Comparison of ENCODE assay signal across 14 cellular contexts in the genomic region with DNA sequence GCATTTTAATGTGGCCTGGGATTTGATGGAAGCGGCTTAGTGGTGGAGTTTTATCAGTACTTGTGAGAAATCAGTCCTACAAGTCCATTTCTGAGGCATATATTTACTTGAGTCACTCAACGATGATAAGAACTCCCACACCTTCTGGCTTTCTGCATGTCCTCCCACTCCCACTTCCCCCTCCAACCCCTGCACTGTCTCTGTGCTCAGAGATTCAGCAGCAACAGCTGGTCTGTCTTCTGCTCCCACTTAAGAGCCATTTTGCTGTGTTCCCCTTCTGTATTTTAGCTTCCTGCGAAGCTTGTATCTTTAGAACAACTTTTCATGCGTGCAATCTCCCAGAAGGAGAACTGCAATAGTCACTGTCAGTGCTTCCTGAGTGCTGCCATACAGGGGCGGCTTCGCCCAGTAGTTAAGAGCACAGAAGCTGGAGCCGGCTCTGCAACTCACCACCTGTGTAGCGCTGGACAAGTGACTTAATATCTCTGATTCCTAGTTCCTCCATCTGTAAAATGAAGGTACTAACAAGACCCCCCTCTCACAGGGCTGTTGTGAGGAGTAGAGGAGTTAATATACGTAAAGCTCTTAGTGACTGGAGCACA.
DNase-seq lines count a peak whose midpoint lies in the region; FAIRE-seq and TF ChIP-seq lines count a peak whose summit lies in the region.
"Had no signal": no experiment of that assay in that cellular context is flagged by ENCODE, and none has a peak within 500 bp of the region (broad histone marks: within the 10 kb centered on the region; RNA-seq: fewer than 3 reads in every experiment).

No MANE protein-coding gene starts in this region.

- no peak overlapping the region for H3K27ac ChIP-seq in suprapubic skin
- H3K27ac ChIP-seq: esophagus squamous epithelium had no signal

- H3K4me1 ChIP-seq in suprapubic skin = no peaks in the 10 kb centered on the region
- H3K4me1 ChIP-seq: esophagus squamous epithelium had no signal

- no peaks in the 10 kb centered on the region for H3K36me3 Mint-ChIP-seq in activated naive CD4-positive, alpha-beta T cell treated with anti-CD3 and anti-CD28 coated beads, Interleukin-2, amount 50 U/mL, for 24 hours
- H3K36me3 Mint-ChIP-seq in activated naive CD4-positive, alpha-beta T cell treated with anti-CD3 and anti-CD28 coated beads for 36 hours (ENCODE audit: low read depth) = no peaks in the 10 kb centered on the region

- TF ChIP-seq CTCF in fibroblast of villous mesenchyme (IDR thresholded peaks at IDR 0.05; ENCODE audit: insufficient read depth, low read depth, low read length) (no peak), suprapubic skin (IDR thresholded peaks at IDR 0.05) (no peak)

- 75% methylated on average over 9 of the region's 9 CpGs for WGBS in suprapubic skin

- no peak for FAIRE-seq in RCC 7860 (lab: Jason Lieb, UNC)
- FAIRE-seq: bronchial epithelial cell had no signal

- no peaks in the 10 kb centered on the region for H3K27me3 Mint-ChIP-seq in activated naive CD4-positive, alpha-beta T cell treated with anti-CD3 and anti-CD28 coated beads, Interleukin-2, amount 50 U/mL, for 24 hours
- H3K27me3 Mint-ChIP-seq in activated naive CD4-positive, alpha-beta T cell treated with anti-CD3 and anti-CD28 coated beads for 36 hours (ENCODE audit: low read depth) = no peaks in the 10 kb centered on the region
- H3K27me3 Mint-ChIP-seq: type B pancreatic cell had no signal

- no peak for DNase-seq in activated naive CD4-positive, alpha-beta T cell treated with anti-CD3 and anti-CD28 coated beads for 36 hours
- DNase-seq in NCI-H524 treated with DMSO at 0.1 percent for 48 hours (lab: John Stamatoyannopoulos, UW) (peak; percentile 83), fibroblast of villous mesenchyme (ENCODE audit: low read depth) (peak; percentile 41), superior temporal gyrus (ENCODE audit: extremely low spot score) (peak; percentile 63), NCI-H2107 (lab: John Stamatoyannopoulos, UW) (no peak), suprapubic skin (ENCODE audit: low spot score in 2 of 2) (no peak), RCC 7860 (ENCODE audit: low spot score) (no peak)
- DNase-seq: activated T-cell treated with anti-CD3 and anti-CD28 coated beads, Interleukin-2, amount 50 U/mL, for 48 hours; esophagus squamous epithelium; NCI-H748 treated with DMSO at 0.1 percent for 48 hours had no signal

- H3K4me3 ChIP-seq in fibroblast of villous mesenchyme (ENCODE audit: low read depth, low read length) = no peak overlapping the region
- no peak overlapping the region for H3K4me3 ChIP-seq in suprapubic skin
- H3K4me3 ChIP-seq: esophagus squamous epithelium had no signal

- no peak for TF ChIP-seq POLR2A in suprapubic skin (IDR thresholded peaks at IDR 0.05)

- intact Hi-C loops in activated naive CD4-positive, alpha-beta T cell treated with anti-CD3 and anti-CD28 coated beads for 36 hours (cut with micrococcal nuclease) = no loop called here

- H3K27ac Mint-ChIP-seq in activated naive CD4-positive, alpha-beta T cell treated with anti-CD3 and anti-CD28 coated beads, Interleukin-2, amount 50 U/mL, for 24 hours = peak overlapping the region; percentile 30
- H3K27ac Mint-ChIP-seq in activated naive CD4-positive, alpha-beta T cell treated with anti-CD3 and anti-CD28 coated beads for 36 hours = no peak overlapping the region
- H3K27ac Mint-ChIP-seq: T-helper 1 cell treated with Interleukin-12 subunit alpha and Interleukin-12 subunit beta and Interleukin-4 antibody, amounts not matched to agents 30 μg/mL and 1 μg/mL, for 36 hours; type B pancreatic cell had no signal

- H3K27me3 ChIP-seq in suprapubic skin = no peaks in the 10 kb centered on the region
- H3K27me3 ChIP-seq: esophagus squamous epithelium had no signal

- CTCF ChIA-PET in activated naive CD4-positive, alpha-beta T cell treated with anti-CD3 and anti-CD28 coated beads for 36 hours (lab: Charles Lee) = interaction anchor here (0.6 to 1.4 kb wide), 3 partner anchors 19 to 293 kb away, joined by 3 to 5 read pairs (median 3); a partner anchor contains a TSS

- H3K9me3 ChIP-seq in suprapubic skin = no peaks in the 10 kb centered on the region
- H3K9me3 ChIP-seq: esophagus squamous epithelium had no signal

- TF ChIP-seq EP300 in suprapubic skin (IDR thresholded peaks at IDR 0.05) = no peak

- no peak overlapping the region for H3K4me3 Mint-ChIP-seq in activated naive CD4-positive, alpha-beta T cell treated with anti-CD3 and anti-CD28 coated beads, Interleukin-2, amount 50 U/mL, for 24 hours
- no peak overlapping the region for H3K4me3 Mint-ChIP-seq in activated naive CD4-positive, alpha-beta T cell treated with anti-CD3 and anti-CD28 coated beads for 36 hours
- H3K4me3 Mint-ChIP-seq: T-helper 1 cell treated with Interleukin-12 subunit alpha and Interleukin-12 subunit beta and Interleukin-4 antibody, amounts not matched to agents 30 μg/mL and 1 μg/mL, for 36 hours; type B pancreatic cell had no signal

- H3K36me3 ChIP-seq in suprapubic skin = no peaks in the 10 kb centered on the region
- H3K36me3 ChIP-seq: esophagus squamous epithelium had no signal

- no peaks in the 10 kb centered on the region for H3K9me3 Mint-ChIP-seq in activated naive CD4-positive, alpha-beta T cell treated with anti-CD3 and anti-CD28 coated beads, Interleukin-2, amount 50 U/mL, for 24 hours
- peaks cover 1% of the 10 kb centered on the region for H3K9me3 Mint-ChIP-seq in activated naive CD4-positive, alpha-beta T cell treated with anti-CD3 and anti-CD28 coated beads for 36 hours
- H3K9me3 Mint-ChIP-seq: T-helper 1 cell treated with Interleukin-12 subunit alpha and Interleukin-12 subunit beta and Interleukin-4 antibody, amounts not matched to agents 30 μg/mL and 1 μg/mL, for 36 hours; type B pancreatic cell had no signal

- peaks cover 9% of the 10 kb centered on the region for H3K4me1 Mint-ChIP-seq in activated naive CD4-positive, alpha-beta T cell treated with anti-CD3 and anti-CD28 coated beads, Interleukin-2, amount 50 U/mL, for 24 hours
- peaks cover 7% of the 10 kb centered on the region for H3K4me1 Mint-ChIP-seq in activated naive CD4-positive, alpha-beta T cell treated with anti-CD3 and anti-CD28 coated beads for 36 hours (ENCODE audit: low read depth)

Comparison
In these comparisons a context has a peak if more than half of its experiments do, and no peak if none do; other contexts are left out.
1. DNase-seq: peak in NCI-H524 treated with DMSO at 0.1 percent for 48 hours (single experiment), fibroblast of villous mesenchyme (single experiment) and superior temporal gyrus (single experiment); none in activated naive CD4-positive, alpha-beta T cell treated with anti-CD3 and anti-CD28 coated beads for 36 hours (single experiment), NCI-H2107 (single experiment), suprapubic skin (0 of 2) and RCC 7860 (single experiment).